In the genomic region with DNA sequence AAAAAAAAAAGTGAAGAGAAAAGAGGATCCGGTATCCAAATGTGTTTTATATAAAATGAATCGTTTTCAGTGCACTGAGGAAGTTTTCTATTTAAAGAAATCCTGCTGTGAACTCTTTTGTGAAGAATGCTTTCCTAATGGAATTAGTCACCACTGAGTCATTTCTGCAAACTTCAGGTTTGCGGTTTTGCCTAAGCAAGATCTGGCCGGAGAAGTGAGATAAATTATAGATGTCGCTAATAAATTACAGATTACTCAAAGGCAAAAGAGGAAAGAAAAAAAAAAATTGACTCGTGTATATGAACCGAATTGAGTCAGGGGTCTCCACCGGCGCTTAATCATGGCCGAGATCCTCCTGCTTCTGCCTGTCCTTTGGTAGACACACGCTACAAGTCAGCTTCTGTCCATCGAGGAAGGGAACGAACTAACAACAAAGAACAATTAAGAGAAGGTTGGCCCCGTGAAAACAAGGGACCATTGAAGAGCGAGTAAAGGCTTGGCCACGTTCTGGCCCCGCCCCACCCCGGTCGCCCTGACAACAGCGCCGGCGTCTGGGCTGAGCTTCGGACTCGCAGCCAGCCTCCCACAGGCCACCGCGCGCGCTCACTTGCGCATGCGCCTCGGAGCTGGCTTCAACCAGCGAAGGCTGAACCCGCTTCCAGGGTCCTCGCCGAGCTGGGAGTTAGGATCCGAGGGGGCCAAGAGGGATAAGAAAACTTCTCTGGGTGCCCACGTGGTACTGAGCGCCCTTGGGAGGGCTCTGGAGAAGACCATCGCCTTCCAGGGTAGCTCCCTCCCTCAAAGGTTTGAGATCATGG, we compare ENCODE assay signal across 1 cellular context.
A peak's percentile ranks its signal among the peaks of the same experiment; 100 is the strongest.
TF ChIP-seq lines count a peak whose summit lies in the region.

No MANE protein-coding gene starts in this region.

TF ChIP-seq in K562, 482 proteins besides CTCF, POLR2A, EP300 and RAD21 (continued from another document and continues in another):
- TF ChIP-seq, protein P1, sequence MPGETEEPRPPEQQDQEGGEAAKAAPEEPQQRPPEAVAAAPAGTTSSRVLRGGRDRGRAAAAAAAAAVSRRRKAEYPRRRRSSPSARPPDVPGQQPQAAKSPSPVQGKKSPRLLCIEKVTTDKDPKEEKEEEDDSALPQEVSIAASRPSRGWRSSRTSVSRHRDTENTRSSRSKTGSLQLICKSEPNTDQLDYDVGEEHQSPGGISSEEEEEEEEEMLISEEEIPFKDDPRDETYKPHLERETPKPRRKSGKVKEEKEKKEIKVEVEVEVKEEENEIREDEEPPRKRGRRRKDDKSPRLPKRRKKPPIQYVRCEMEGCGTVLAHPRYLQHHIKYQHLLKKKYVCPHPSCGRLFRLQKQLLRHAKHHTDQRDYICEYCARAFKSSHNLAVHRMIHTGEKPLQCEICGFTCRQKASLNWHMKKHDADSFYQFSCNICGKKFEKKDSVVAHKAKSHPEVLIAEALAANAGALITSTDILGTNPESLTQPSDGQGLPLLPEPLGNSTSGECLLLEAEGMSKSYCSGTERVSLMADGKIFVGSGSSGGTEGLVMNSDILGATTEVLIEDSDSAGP (CRISPR knock-in tag; IDR thresholded peaks at IDR 0.05), result no peak
- TF ChIP-seq ZNF785 (CRISPR knock-in tag; IDR thresholded peaks at IDR 0.05) (no peak), CAMTA2 (CRISPR knock-in tag; conservative IDR thresholded peaks at IDR 0.05) (no peak), KAT7 (CRISPR knock-in tag; IDR thresholded peaks at IDR 0.05; ENCODE audit: borderline replicate concordance) (no peak), SMARCC2 (IDR thresholded peaks at IDR 0.05; ENCODE audit: low read depth) (peak; percentile 97), SP1 (CRISPR knock-in tag; IDR thresholded peaks at IDR 0.05) (peak; percentile 42; the same call in 1 of the 2 replicates), NCOA2 (IDR thresholded peaks at IDR 0.05; ENCODE audit: partially characterized antibody in 2 of 2) (no peak), SRSF9 (IDR thresholded peaks at IDR 0.05; ENCODE audit: borderline replicate concordance, low read depth, low read length) (no peak), CBX5 (IDR thresholded peaks at IDR 0.05; ENCODE audit: borderline replicate concordance, low read depth) (no peak), HMG20B (CRISPR knock-in tag; IDR thresholded peaks at IDR 0.05) (no peak), ZNF253 (CRISPR knock-in tag; conservative IDR thresholded peaks at IDR 0.05) (no peak), EWSR1 (IDR thresholded peaks at IDR 0.05; ENCODE audit: borderline replicate concordance, low read depth, partially characterized antibody) (no peak), RBM25 (IDR thresholded peaks at IDR 0.05; ENCODE audit: low read depth, low read length, severe bottlenecking) (no peak), MTA3 (IDR thresholded peaks at IDR 0.05; ENCODE audit: borderline replicate concordance) (no peak), SRF (CRISPR knock-in tag; IDR thresholded peaks at IDR 0.05) (no peak), GATAD2B (IDR thresholded peaks at IDR 0.05; ENCODE audit: borderline replicate concordance) (peak; percentile 61; the same call in 1 of the 2 replicates), JUNB (CRISPR knock-in tag; conservative IDR thresholded peaks at IDR 0.05) (no peak), SAFB (IDR thresholded peaks at IDR 0.05; ENCODE audit: borderline replicate concordance, low read depth, low read length) (no peak), PHF8 (IDR thresholded peaks at IDR 0.05; ENCODE audit: borderline replicate concordance, low read length) (peak; percentile 92; the same call in 1 of the 2 replicates), ZNF134 (CRISPR knock-in tag; conservative IDR thresholded peaks at IDR 0.05) (no peak), TAF9B (IDR thresholded peaks at IDR 0.05; ENCODE audit: partially characterized antibody) (no peak), FIP1L1 (IDR thresholded peaks at IDR 0.05; ENCODE audit: low read depth, low read length, poor library complexity, severe bottlenecking) (no peak), POLR2AphosphoS2 (IDR thresholded peaks at IDR 0.05; ENCODE audit: low read length) (peak; percentile 66; the same call in 1 of the 2 replicates), ZNF146 (CRISPR knock-in tag; IDR thresholded peaks at IDR 0.05; ENCODE audit: unreplicated experiment) (no peak), ZFP30 (CRISPR knock-in tag; IDR thresholded peaks at IDR 0.05; ENCODE audit: borderline replicate concordance) (no peak), DDX20 (tag; IDR thresholded peaks at IDR 0.05; ENCODE audit: low read depth) (no peak)
- TF ChIP-seq, protein P2, sequence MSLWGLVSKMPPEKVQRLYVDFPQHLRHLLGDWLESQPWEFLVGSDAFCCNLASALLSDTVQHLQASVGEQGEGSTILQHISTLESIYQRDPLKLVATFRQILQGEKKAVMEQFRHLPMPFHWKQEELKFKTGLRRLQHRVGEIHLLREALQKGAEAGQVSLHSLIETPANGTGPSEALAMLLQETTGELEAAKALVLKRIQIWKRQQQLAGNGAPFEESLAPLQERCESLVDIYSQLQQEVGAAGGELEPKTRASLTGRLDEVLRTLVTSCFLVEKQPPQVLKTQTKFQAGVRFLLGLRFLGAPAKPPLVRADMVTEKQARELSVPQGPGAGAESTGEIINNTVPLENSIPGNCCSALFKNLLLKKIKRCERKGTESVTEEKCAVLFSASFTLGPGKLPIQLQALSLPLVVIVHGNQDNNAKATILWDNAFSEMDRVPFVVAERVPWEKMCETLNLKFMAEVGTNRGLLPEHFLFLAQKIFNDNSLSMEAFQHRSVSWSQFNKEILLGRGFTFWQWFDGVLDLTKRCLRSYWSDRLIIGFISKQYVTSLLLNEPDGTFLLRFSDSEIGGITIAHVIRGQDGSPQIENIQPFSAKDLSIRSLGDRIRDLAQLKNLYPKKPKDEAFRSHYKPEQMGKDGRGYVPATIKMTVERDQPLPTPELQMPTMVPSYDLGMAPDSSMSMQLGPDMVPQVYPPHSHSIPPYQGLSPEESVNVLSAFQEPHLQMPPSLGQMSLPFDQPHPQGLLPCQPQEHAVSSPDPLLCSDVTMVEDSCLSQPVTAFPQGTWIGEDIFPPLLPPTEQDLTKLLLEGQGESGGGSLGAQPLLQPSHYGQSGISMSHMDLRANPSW (CRISPR knock-in tag; IDR thresholded peaks at IDR 0.05), result no peak
- TF ChIP-seq, protein P3, sequence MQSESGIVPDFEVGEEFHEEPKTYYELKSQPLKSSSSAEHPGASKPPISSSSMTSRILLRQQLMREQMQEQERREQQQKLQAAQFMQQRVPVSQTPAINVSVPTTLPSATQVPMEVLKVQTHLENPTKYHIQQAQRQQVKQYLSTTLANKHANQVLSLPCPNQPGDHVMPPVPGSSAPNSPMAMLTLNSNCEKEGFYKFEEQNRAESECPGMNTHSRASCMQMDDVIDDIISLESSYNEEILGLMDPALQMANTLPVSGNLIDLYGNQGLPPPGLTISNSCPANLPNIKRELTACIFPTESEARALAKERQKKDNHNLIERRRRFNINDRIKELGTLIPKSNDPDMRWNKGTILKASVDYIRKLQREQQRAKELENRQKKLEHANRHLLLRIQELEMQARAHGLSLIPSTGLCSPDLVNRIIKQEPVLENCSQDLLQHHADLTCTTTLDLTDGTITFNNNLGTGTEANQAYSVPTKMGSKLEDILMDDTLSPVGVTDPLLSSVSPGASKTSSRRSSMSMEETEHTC (IDR thresholded peaks at IDR 0.05), result no peak
- TF ChIP-seq, protein P4, sequence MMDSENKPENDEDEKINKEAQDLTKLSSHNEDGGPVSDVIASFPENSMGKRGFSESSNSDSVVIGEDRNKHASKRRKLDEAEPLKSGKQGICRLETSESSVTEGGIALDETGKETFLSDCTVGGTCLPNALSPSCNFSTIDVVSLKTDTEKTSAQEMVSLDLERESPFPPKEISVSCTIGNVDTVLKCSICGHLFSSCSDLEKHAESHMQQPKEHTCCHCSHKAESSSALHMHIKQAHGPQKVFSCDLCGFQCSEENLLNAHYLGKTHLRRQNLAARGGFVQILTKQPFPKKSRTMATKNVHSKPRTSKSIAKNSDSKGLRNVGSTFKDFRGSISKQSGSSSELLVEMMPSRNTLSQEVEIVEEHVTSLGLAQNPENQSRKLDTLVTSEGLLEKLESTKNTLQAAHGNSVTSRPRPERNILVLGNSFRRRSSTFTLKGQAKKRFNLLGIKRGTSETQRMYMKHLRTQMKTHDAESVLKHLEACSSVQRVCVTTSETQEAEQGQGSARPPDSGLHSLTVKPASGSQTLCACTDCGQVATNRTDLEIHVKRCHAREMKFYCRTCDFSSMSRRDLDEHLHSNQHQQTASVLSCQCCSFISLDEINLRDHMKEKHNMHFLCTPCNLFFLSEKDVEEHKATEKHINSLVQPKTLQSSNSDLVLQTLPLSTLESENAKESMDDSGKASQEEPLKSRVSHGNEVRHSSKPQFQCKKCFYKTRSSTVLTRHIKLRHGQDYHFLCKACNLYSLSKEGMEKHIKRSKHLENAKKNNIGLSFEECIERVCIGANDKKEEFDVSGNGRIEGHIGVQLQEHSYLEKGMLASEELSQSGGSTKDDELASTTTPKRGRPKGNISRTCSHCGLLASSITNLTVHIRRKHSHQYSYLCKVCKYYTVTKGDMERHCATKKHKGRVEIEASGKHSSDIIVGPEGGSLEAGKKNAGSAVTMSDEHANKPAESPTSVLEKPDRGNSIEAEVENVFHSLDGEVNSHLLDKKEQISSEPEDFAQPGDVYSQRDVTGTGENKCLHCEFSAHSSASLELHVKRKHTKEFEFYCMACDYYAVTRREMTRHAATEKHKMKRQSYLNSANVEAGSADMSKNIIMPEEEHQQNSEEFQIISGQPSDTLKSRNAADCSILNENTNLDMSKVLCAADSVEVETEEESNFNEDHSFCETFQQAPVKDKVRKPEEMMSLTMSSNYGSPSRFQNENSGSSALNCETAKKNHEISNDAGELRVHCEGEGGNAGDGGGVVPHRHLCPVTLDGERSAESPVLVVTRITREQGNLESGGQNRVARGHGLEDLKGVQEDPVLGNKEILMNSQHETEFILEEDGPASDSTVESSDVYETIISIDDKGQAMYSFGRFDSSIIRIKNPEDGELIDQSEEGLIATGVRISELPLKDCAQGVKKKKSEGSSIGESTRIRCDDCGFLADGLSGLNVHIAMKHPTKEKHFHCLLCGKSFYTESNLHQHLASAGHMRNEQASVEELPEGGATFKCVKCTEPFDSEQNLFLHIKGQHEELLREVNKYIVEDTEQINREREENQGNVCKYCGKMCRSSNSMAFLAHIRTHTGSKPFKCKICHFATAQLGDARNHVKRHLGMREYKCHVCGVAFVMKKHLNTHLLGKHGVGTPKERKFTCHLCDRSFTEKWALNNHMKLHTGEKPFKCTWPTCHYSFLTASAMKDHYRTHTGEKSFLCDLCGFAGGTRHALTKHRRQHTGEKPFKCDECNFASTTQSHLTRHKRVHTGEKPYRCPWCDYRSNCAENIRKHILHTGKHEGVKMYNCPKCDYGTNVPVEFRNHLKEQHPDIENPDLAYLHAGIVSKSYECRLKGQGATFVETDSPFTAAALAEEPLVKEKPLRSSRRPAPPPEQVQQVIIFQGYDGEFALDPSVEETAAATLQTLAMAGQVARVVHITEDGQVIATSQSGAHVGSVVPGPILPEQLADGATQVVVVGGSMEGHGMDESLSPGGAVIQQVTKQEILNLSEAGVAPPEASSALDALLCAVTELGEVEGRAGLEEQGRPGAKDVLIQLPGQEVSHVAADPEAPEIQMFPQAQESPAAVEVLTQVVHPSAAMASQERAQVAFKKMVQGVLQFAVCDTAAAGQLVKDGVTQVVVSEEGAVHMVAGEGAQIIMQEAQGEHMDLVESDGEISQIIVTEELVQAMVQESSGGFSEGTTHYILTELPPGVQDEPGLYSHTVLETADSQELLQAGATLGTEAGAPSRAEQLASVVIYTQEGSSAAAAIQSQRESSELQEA (IDR thresholded peaks at IDR 0.05; ENCODE audit: low read depth), result no peak
- TF ChIP-seq, protein P5, sequence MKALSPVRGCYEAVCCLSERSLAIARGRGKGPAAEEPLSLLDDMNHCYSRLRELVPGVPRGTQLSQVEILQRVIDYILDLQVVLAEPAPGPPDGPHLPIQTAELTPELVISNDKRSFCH (CRISPR knock-in tag; IDR thresholded peaks at IDR 0.05), result no peak
- TF ChIP-seq, protein P5 (tag; IDR thresholded peaks at IDR 0.05), result no peak
- TF ChIP-seq, protein P6, sequence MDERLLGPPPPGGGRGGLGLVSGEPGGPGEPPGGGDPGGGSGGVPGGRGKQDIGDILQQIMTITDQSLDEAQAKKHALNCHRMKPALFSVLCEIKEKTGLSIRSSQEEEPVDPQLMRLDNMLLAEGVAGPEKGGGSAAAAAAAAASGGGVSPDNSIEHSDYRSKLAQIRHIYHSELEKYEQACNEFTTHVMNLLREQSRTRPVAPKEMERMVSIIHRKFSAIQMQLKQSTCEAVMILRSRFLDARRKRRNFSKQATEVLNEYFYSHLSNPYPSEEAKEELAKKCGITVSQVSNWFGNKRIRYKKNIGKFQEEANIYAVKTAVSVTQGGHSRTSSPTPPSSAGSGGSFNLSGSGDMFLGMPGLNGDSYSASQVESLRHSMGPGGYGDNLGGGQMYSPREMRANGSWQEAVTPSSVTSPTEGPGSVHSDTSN (CRISPR knock-in tag; IDR thresholded peaks at IDR 0.05; ENCODE audit: low read depth), result no peak
- TF ChIP-seq, protein P6 (tag; conservative IDR thresholded peaks at IDR 0.05; ENCODE audit: low read depth), result peak; percentile 81
- TF ChIP-seq, protein P7, sequence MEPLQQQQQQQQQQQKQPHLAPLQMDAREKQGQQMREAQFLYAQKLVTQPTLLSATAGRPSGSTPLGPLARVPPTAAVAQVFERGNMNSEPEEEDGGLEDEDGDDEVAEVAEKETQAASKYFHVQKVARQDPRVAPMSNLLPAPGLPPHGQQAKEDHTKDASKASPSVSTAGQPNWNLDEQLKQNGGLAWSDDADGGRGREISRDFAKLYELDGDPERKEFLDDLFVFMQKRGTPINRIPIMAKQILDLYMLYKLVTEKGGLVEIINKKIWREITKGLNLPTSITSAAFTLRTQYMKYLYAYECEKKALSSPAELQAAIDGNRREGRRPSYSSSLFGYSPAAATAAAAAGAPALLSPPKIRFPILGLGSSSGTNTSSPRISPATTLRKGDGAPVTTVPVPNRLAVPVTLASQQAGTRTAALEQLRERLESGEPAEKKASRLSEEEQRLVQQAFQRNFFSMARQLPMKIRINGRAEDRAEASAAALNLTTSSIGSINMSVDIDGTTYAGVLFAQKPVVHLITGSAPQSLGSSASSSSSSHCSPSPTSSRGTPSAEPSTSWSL (CRISPR knock-in tag; IDR thresholded peaks at IDR 0.05; ENCODE audit: borderline replicate concordance), result no peak
